In genomic region chr5:144139586-144139985, GRCh38 we compare ENCODE assay signal across 13 cellular contexts. TPM values are rescaled to one million over a fixed set of nuclear protein-coding genes. Genes with fewer than 3 reads are reported as not detected.
A peak's percentile ranks its signal among the peaks of the same experiment; 100 is the strongest.
DNase-seq lines count a peak whose midpoint lies in the region; ATAC-seq and TF ChIP-seq lines count a peak whose summit lies in the region.
"Had no signal": no experiment of that assay in that cellular context is flagged by ENCODE, and none has a peak within 500 bp of the region (broad histone marks: within the 10 kb centered on the region; RNA-seq: fewer than 3 reads in every experiment).

No MANE protein-coding gene starts in this region.

- ATAC-seq in HG03442 (IDR thresholded peaks at IDR 0.05; ENCODE audit: unreplicated experiment), result no peak
- no peak for ATAC-seq in HG03135 (IDR thresholded peaks at IDR 0.05; ENCODE audit: unreplicated experiment)

- no peak overlapping the region for H3K27ac Mint-ChIP-seq in activated CD4-positive, alpha-beta T cell treated with anti-CD3 and anti-CD28 coated beads, Interleukin-2, amount 10 ng/mL, durations not matched to agents 24 days and 14 days

- peak; percentile 14 for TF ChIP-seq CTCF in cardiac muscle cell (IDR thresholded peaks at IDR 0.05; ENCODE audit: low read depth, low read length)

- intact Hi-C loops in cardiac septum (cut with DNase I), result no loop called here
- intact Hi-C loops in activated CD4-positive, alpha-beta T cell treated with anti-CD3 and anti-CD28 coated beads, Interleukin-2, amount 10 ng/mL, durations not matched to agents 24 days and 14 days (cut with micrococcal nuclease), result no loop called here

- no peaks in the 10 kb centered on the region for H3K36me3 Mint-ChIP-seq in activated CD4-positive, alpha-beta T cell treated with anti-CD3 and anti-CD28 coated beads, Interleukin-2, amount 10 ng/mL, durations not matched to agents 24 days and 14 days (ENCODE audit: low read depth)

- no peak overlapping the region for H3K4me3 Mint-ChIP-seq in activated CD4-positive, alpha-beta T cell treated with anti-CD3 and anti-CD28 coated beads, Interleukin-2, amount 10 ng/mL, durations not matched to agents 24 days and 14 days

- H3K4me1 Mint-ChIP-seq in activated CD4-positive, alpha-beta T cell treated with anti-CD3 and anti-CD28 coated beads, Interleukin-2, amount 10 ng/mL, durations not matched to agents 24 days and 14 days, result peaks cover 5% of the 10 kb centered on the region

- peak in 1 of 2 donors; percentile 46 for DNase-seq in cardiac muscle cell (ENCODE audit: low read depth in 1 of 2, low spot score in 1 of 2)
- DNase-seq in cardiac septum (ENCODE audit: low spot score), result no peak
- DNase-seq in dedifferentiated amniotic fluid mesenchymal stem cell (ENCODE audit: extremely low spot score), result peak; percentile 36
- peak; percentile 43 for DNase-seq in medulla oblongata (ENCODE audit: extremely low spot score)
- no peak for DNase-seq in NCI-H1105 (lab: John Stamatoyannopoulos, UW)
- no peak for DNase-seq in activated CD4-positive, alpha-beta T cell treated with anti-CD3 and anti-CD28 coated beads, Interleukin-2, amount 10 ng/mL, durations not matched to agents 24 days and 14 days
- DNase-seq: activated gamma-delta T cell treated with Interleukin-2 at 50 U/mL for 16 hours, BE2C, NCI-H2171, OCI-M1, small intestine had no signal

- H3K9me3 Mint-ChIP-seq in activated CD4-positive, alpha-beta T cell treated with anti-CD3 and anti-CD28 coated beads, Interleukin-2, amount 10 ng/mL, durations not matched to agents 24 days and 14 days, result no peaks in the 10 kb centered on the region

- no peak overlapping the region for H3K27ac ChIP-seq in cardiac muscle cell

- H3K9me3 ChIP-seq in cardiac muscle cell (ENCODE audit: low read depth), result no peaks in the 10 kb centered on the region
- H3K9me3 ChIP-seq: BE2C had no signal

- no peaks in the 10 kb centered on the region for H3K27me3 ChIP-seq in cardiac muscle cell

- H3K4me3 ChIP-seq in cardiac muscle cell, result no peak overlapping the region

- H3K4me1 ChIP-seq in cardiac muscle cell (ENCODE audit: low read depth), result no peaks in the 10 kb centered on the region
- H3K4me1 ChIP-seq: BE2C had no signal

- no peaks in the 10 kb centered on the region for H3K36me3 ChIP-seq in cardiac muscle cell
- H3K36me3 ChIP-seq: BE2C had no signal

- H3K27me3 Mint-ChIP-seq in activated CD4-positive, alpha-beta T cell treated with anti-CD3 and anti-CD28 coated beads, Interleukin-2, amount 10 ng/mL, durations not matched to agents 24 days and 14 days, result peaks cover 24% of the 10 kb centered on the region

RNA-seq across cellular contexts. Expression of gene YIPF5, which starts 30.9 kb away (rescaled TPM):
- 17.8 and 34.5 TPM in 2 replicates for total RNA-seq in cardiac muscle cell
- polyA plus RNA-seq in cardiac muscle cell, result 47.1 and 72.8 TPM in 2 replicates
- 25.0 TPM for total RNA-seq in cardiac septum
- total RNA-seq in activated CD4-positive, alpha-beta T cell treated with anti-CD3 and anti-CD28 coated beads, Interleukin-2, amount 10 ng/mL, durations not matched to agents 24 days and 14 days, result 32.0 and 34.6 TPM in 2 replicates

RNA-seq across cellular contexts. Expression of gene KCTD16, which starts 31.1 kb away (rescaled TPM):
- total RNA-seq in cardiac muscle cell (0.35 and 0.66 TPM in 2 replicates), cardiac septum (0.08 TPM)
- 0.13 and 0.27 TPM in 2 replicates for polyA plus RNA-seq in cardiac muscle cell
- total RNA-seq in activated CD4-positive, alpha-beta T cell treated with anti-CD3 and anti-CD28 coated beads, Interleukin-2, amount 10 ng/mL, durations not matched to agents 24 days and 14 days, result not detected in 2 replicates

Comparison
In these comparisons a context has a peak if more than half of its experiments do, and no peak if none do; other contexts are left out.
1. DNase-seq: peak in dedifferentiated amniotic fluid mesenchymal stem cell (single experiment) and medulla oblongata (single experiment); none in cardiac septum (single experiment), NCI-H1105 (single experiment) and activated CD4-positive, alpha-beta T cell treated with anti-CD3 and anti-CD28 coated beads, Interleukin-2, amount 10 ng/mL, durations not matched to agents 24 days and 14 days (single experiment).